Comparison of ENCODE assay signal across 9 cellular contexts in genomic region chr5:35618791-35619190, GRCh38. TPM values are rescaled to one million over a fixed set of nuclear protein-coding genes. Genes with fewer than 3 reads are reported as not detected.
A peak's percentile ranks its signal among the peaks of the same experiment; 100 is the strongest.
DNase-seq lines count a peak whose midpoint lies in the region; ATAC-seq, FAIRE-seq and TF ChIP-seq lines count a peak whose summit lies in the region.
"Had no signal": no experiment of that assay in that cellular context is flagged by ENCODE, and none has a peak within 500 bp of the region (broad histone marks: within the 10 kb centered on the region; RNA-seq: fewer than 3 reads in every experiment).

No MANE protein-coding gene starts in this region.

- peak overlapping the region; percentile 92 to 98 (median 95) for H3K4me3 Mint-ChIP-seq in CD4-positive, alpha-beta memory T cell
- H3K4me3 Mint-ChIP-seq in central memory CD8-positive, alpha-beta T cell: peak overlapping the region; percentile 78
- peak overlapping the region; percentile 99 for H3K4me3 Mint-ChIP-seq in nephron progenitor cell

- in situ Hi-C loops in KBM-7 (cut with MboI; ENCODE audit: low pct_unique_long_range_greater_than_20kb, low sequenced_read_pairs): no loop called here

- TF ChIP-seq CTCF in nephron progenitor cell (IDR thresholded peaks at IDR 0.05): no peak

- intact Hi-C loops in CD4-positive, alpha-beta memory T cell (cut with micrococcal nuclease): loop anchor here (10.0 kb wide), 1 partner anchor 534 kb away; no protein-coding TSS in a partner anchor
- intact Hi-C loops in head of caudate nucleus (cut with DNase I): loop anchor here (5.0 kb wide), 1 partner anchor 309 kb away; no protein-coding TSS in a partner anchor

- H3K27me3 Mint-ChIP-seq in CD4-positive, alpha-beta memory T cell: no peaks in the 10 kb centered on the region
- H3K27me3 Mint-ChIP-seq in central memory CD8-positive, alpha-beta T cell: no peaks in the 10 kb centered on the region
- H3K27me3 Mint-ChIP-seq in nephron progenitor cell (ENCODE audit: low read depth, poor library complexity): peaks cover 32% of the 10 kb centered on the region

- H3K4me1 ChIP-seq in CD4-positive, alpha-beta memory T cell (ENCODE audit: insufficient read depth, low read length): peaks cover 23% of the 10 kb centered on the region

- H3K36me3 ChIP-seq in CD4-positive, alpha-beta memory T cell (ENCODE audit: insufficient read depth, low read length): no peaks in the 10 kb centered on the region

- peaks cover 0 to 6% (median 2%) of the 10 kb centered on the region in 8 donors for H3K9me3 Mint-ChIP-seq in CD4-positive, alpha-beta memory T cell
- peaks cover 5% of the 10 kb centered on the region for H3K9me3 Mint-ChIP-seq in central memory CD8-positive, alpha-beta T cell
- peaks cover 28% of the 10 kb centered on the region for H3K9me3 Mint-ChIP-seq in nephron progenitor cell

- FAIRE-seq in frontal cortex (lab: Jason Lieb, UNC): no peak

- H3K4me1 Mint-ChIP-seq in CD4-positive, alpha-beta memory T cell: peaks cover 19 to 49% (median 31%) of the 10 kb centered on the region in 4 donors
- peaks cover 34% of the 10 kb centered on the region for H3K4me1 Mint-ChIP-seq in central memory CD8-positive, alpha-beta T cell
- H3K4me1 Mint-ChIP-seq in nephron progenitor cell: peaks cover 8% of the 10 kb centered on the region

- H3K27ac Mint-ChIP-seq in CD4-positive, alpha-beta memory T cell: peak overlapping the region in 6 of 7 donors; percentile 30 to 98 (median 90)
- H3K27ac Mint-ChIP-seq in central memory CD8-positive, alpha-beta T cell (ENCODE audit: low read depth): peak overlapping the region; percentile 98
- no peak overlapping the region for H3K27ac Mint-ChIP-seq in nephron progenitor cell

- POLR2A ChIA-PET in CD4-positive, alpha-beta memory T cell (lab: Charles Lee; ENCODE audit: partially characterized antibody): interaction anchor here (0.6 to 1.8 kb wide), 4 partner anchors 33 to 306 kb away, joined by 3 to 8 read pairs (median 5); no protein-coding TSS in a partner anchor

- no peaks in the 10 kb centered on the region for H3K9me3 ChIP-seq in CD4-positive, alpha-beta memory T cell (ENCODE audit: control insufficient read depth in 1 of 2, low read length in 2 of 2)

- DNase-seq in CD4-positive, alpha-beta memory T cell: peak in 1 of 5 donors; percentile 2
- DNase-seq in KBM-7 (peak; percentile 29), nephron progenitor cell (no peak), frontal cortex (ENCODE audit: low spot score in 2 of 2) (no peak), head of caudate nucleus (no peak)
- DNase-seq in central memory CD8-positive, alpha-beta T cell (ENCODE audit: low spot score in 2 of 2): no peak
- DNase-seq: DMS79 treated with DMSO at 0.1 percent for 48 hours had no signal

- no peak for ATAC-seq in central memory CD8-positive, alpha-beta T cell (replicated peaks; ENCODE audit: extremely low read depth, poor library complexity, severe bottlenecking)
- ATAC-seq in HG03521 (IDR thresholded peaks at IDR 0.05; ENCODE audit: unreplicated experiment) (no peak), GM19395 (IDR thresholded peaks at IDR 0.05; ENCODE audit: unreplicated experiment) (no peak)

- no peak overlapping the region for H3K4me3 ChIP-seq in CD4-positive, alpha-beta memory T cell (ENCODE audit: low read length in 2 of 2)

- H3K36me3 Mint-ChIP-seq in CD4-positive, alpha-beta memory T cell: peaks cover 0 to 6% of the 10 kb centered on the region in 2 donors
- peaks cover 9% of the 10 kb centered on the region for H3K36me3 Mint-ChIP-seq in central memory CD8-positive, alpha-beta T cell (ENCODE audit: insufficient read depth)
- no peaks in the 10 kb centered on the region for H3K36me3 Mint-ChIP-seq in nephron progenitor cell (ENCODE audit: low read depth)

- H3K27me3 ChIP-seq in CD4-positive, alpha-beta memory T cell (ENCODE audit: insufficient read depth, low read length): no peaks in the 10 kb centered on the region

- CTCF ChIA-PET in CD4-positive, alpha-beta memory T cell (lab: Charles Lee; ENCODE audit: partially characterized antibody): interaction anchor here (0.9 to 8.2 kb wide), 9 partner anchors 9 to 313 kb away, joined by 3 to 142 read pairs (median 4); no protein-coding TSS in a partner anchor

- no peak overlapping the region for H3K27ac ChIP-seq in CD4-positive, alpha-beta memory T cell (ENCODE audit: low read depth, low read length)

RNA-seq across cellular contexts. Expression of gene SPEF2, which starts 1.1 kb away (rescaled TPM):
- total RNA-seq in CD4-positive, alpha-beta memory T cell: 10 to 100 TPM; 14.2 to 15.4 TPM
- 1 to 10 TPM; 4.0 to 6.2 TPM for polyA plus RNA-seq in CD4-positive, alpha-beta memory T cell
- 12.2 TPM for total RNA-seq in frontal cortex
